8 cellular contexts compared by ENCODE assay signal in the genomic region with DNA sequence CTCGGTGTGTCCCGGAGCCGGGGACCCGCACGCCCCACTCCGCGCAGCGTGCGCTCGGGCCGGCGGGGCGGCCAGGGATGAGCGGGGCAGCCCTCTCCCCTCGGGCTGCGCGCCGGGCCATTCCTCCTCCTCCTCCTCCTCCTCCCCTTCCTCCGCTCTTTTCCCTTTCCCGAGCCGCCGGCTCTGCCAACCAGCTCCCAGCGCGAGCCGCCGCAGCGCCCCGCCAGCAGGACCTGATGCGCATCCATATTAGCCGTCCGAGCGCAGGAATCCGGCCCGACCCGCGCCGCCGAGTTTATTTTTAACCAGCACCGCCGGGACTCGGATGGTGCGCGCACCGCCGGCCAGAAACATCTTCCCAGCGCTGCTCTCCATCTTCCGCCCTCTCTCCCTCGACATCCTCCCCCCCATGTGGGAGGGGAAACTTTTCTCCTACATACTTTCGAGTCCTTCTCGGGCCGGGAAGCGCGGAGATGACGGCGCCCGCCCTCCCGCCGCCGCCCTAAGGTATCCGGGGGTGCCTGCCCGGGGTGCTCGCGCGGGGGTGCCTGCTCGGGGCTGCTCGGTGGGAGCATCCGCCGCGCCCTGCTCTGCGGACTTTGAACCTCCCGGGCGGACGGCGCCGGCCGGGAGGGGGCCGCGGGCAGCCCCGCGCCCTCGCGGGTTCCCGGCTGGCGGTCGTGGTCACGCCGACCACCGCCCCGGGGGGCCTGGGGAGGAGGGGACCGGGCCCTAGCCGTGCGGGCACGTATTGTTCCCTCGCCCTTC. TPM values are rescaled to one million over a fixed set of nuclear protein-coding genes. Genes with fewer than 3 reads are reported as not detected.
DNase-seq lines count a peak whose midpoint lies in the region; ATAC-seq and TF ChIP-seq lines count a peak whose summit lies in the region.

No MANE protein-coding gene starts in this region.

- H3K27me3 ChIP-seq in HUES6 (ENCODE audit: control insufficient read depth, insufficient read depth, low read length) (peaks cover 4% of the 10 kb centered on the region; the same call in 1 of the 2 replicates), right lobe of liver (no peaks in the 10 kb centered on the region)

- DNase-seq in DMS 273 (lab: John Stamatoyannopoulos, UW; ENCODE audit: unreplicated experiment) (peak; percentile 79), DMS 273 treated with DMSO at 0.1 percent for 48 hours (lab: John Stamatoyannopoulos, UW) (no peak), dermis blood vessel endothelial cell (peak; percentile 69), right lobe of liver (peak; percentile 73 to 81 (median 80)), G401 (ENCODE audit: low spot score) (no peak)
- peak; percentile 55 for DNase-seq in activated CD4-positive, CD25-positive, alpha-beta regulatory T cell treated with anti-CD3 and anti-CD28 coated beads, Interleukin-2, amount 50 U/mL, for 72 hours
- peak; percentile 9 to 41 (median 39) for DNase-seq in stimulated activated CD4-positive, alpha-beta T cell treated with anti-CD3 and anti-CD28 coated beads, TNF-alpha, amount 100 ng/mL, for 4 hours (ENCODE audit: low read depth in 3 of 3)

- peak overlapping the region; percentile 97 for H3K4me3 ChIP-seq in HUES6 (ENCODE audit: low read depth, low read length)
- H3K4me3 ChIP-seq in right lobe of liver: peak overlapping the region; percentile 93 to 97 (median 96)

- peaks cover 43% of the 10 kb centered on the region for H3K4me1 ChIP-seq in HUES6 (ENCODE audit: control insufficient read depth, insufficient read depth, low read length)
- peaks cover 0 to 34% (median 2%) of the 10 kb centered on the region in 4 donors for H3K4me1 ChIP-seq in right lobe of liver

- 0% methylated on average over 13 of the region's 94 CpGs for WGBS in right lobe of liver (ENCODE audit: insufficient coverage, low coverage, low lambda C conversion rate, missing lambda C conversion rate)

- H3K36me3 ChIP-seq in HUES6 (ENCODE audit: control insufficient read depth, insufficient read depth, low read length) (no peaks in the 10 kb centered on the region), right lobe of liver (no peaks in the 10 kb centered on the region)

- peak; percentile 25 to 64 (median 52) for ATAC-seq in right lobe of liver

- TF ChIP-seq POLR2A in right lobe of liver (IDR thresholded peaks at IDR 0.05): peak; percentile 50

- H3K9ac ChIP-seq in HUES6 (ENCODE audit: low read length): peak overlapping the region; percentile 98

- intact Hi-C loops in right lobe of liver (cut with DNase I): no loop called here

- no peak for TF ChIP-seq CTCF in right lobe of liver (IDR thresholded peaks at IDR 0.05)

- in situ Hi-C loops in G401 (cut with HindIII; ENCODE audit: low sequenced_read_pairs): no loop called here

- H3K27ac ChIP-seq in HUES6 (ENCODE audit: low read depth, low read length) (peak overlapping the region; percentile 86; the same call in 1 of the 2 replicates), right lobe of liver (peak overlapping the region; percentile 97 to 98 (median 97))

- no peaks in the 10 kb centered on the region for H3K9me3 ChIP-seq in HUES6 (ENCODE audit: control insufficient read depth, insufficient read depth, low read depth, low read length)
- no peaks in the 10 kb centered on the region for H3K9me3 ChIP-seq in right lobe of liver

RNA-seq across cellular contexts. Expression of a gene that starts 0.6 kb away (rescaled TPM):
- total RNA-seq in dermis blood vessel endothelial cell: 20.6 and 28.9 TPM in 2 replicates
- total RNA-seq in right lobe of liver: 10 to 100 TPM; 28.7 to 46.3 (median 39.6) TPM
- 8.5 and 10.1 TPM in 2 replicates for total RNA-seq in G401 (2014; rRNA removed; shearing (Covaris generic))

Comparison
In these comparisons a context has a peak if more than half of its experiments do, and no peak if none do; other contexts are left out.
1. DNase-seq: peak in DMS 273 (single experiment), activated CD4-positive, CD25-positive, alpha-beta regulatory T cell treated with anti-CD3 and anti-CD28 coated beads, Interleukin-2, amount 50 U/mL, for 72 hours (single experiment), dermis blood vessel endothelial cell (single experiment), right lobe of liver (3 of 3) and stimulated activated CD4-positive, alpha-beta T cell treated with anti-CD3 and anti-CD28 coated beads, TNF-alpha, amount 100 ng/mL, for 4 hours (3 of 3); none in DMS 273 treated with DMSO at 0.1 percent for 48 hours (single experiment) and G401 (single experiment).